In the genomic region with DNA sequence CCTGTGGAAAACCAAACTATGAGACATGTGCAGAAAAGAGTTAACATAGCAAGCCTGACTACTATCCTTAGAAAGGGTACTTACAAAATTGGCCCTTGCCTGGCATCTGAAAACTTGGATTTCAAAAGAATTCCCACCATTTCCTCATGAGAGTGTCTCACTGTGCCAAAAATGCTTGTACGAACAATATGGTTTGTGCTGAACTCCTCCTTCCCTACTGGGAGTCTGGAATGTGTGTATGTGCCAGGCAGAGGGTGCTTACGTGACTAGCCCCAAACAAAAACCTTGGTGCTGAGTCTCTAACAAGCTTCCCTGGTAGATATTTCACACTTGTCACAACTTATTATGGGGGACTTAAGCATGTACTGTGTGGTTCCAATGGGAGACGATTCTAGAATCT, we compare ENCODE assay signal across 2 cellular contexts.
TF ChIP-seq lines count a peak whose summit lies in the region.

No MANE protein-coding gene starts in this region.

TF ChIP-seq in Ishikawa, 13 proteins besides CTCF, POLR2A, EP300 and RAD21 (continued from another document):
- TF ChIP-seq, protein P1, sequence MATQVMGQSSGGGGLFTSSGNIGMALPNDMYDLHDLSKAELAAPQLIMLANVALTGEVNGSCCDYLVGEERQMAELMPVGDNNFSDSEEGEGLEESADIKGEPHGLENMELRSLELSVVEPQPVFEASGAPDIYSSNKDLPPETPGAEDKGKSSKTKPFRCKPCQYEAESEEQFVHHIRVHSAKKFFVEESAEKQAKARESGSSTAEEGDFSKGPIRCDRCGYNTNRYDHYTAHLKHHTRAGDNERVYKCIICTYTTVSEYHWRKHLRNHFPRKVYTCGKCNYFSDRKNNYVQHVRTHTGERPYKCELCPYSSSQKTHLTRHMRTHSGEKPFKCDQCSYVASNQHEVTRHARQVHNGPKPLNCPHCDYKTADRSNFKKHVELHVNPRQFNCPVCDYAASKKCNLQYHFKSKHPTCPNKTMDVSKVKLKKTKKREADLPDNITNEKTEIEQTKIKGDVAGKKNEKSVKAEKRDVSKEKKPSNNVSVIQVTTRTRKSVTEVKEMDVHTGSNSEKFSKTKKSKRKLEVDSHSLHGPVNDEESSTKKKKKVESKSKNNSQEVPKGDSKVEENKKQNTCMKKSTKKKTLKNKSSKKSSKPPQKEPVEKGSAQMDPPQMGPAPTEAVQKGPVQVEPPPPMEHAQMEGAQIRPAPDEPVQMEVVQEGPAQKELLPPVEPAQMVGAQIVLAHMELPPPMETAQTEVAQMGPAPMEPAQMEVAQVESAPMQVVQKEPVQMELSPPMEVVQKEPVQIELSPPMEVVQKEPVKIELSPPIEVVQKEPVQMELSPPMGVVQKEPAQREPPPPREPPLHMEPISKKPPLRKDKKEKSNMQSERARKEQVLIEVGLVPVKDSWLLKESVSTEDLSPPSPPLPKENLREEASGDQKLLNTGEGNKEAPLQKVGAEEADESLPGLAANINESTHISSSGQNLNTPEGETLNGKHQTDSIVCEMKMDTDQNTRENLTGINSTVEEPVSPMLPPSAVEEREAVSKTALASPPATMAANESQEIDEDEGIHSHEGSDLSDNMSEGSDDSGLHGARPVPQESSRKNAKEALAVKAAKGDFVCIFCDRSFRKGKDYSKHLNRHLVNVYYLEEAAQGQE (IDR thresholded peaks at IDR 0.05; ENCODE audit: low read depth): no peak
- TF ChIP-seq, protein P2, sequence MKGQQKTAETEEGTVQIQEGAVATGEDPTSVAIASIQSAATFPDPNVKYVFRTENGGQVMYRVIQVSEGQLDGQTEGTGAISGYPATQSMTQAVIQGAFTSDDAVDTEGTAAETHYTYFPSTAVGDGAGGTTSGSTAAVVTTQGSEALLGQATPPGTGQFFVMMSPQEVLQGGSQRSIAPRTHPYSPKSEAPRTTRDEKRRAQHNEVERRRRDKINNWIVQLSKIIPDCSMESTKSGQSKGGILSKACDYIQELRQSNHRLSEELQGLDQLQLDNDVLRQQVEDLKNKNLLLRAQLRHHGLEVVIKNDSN (IDR thresholded peaks at IDR 0.05): no peak
- no peak for TF ChIP-seq CEBPB (IDR thresholded peaks at IDR 0.05)

TF ChIP-seq in H1, 55 proteins besides CTCF, POLR2A, EP300 and RAD21 (continued from another document):
- TF ChIP-seq, protein P3, sequence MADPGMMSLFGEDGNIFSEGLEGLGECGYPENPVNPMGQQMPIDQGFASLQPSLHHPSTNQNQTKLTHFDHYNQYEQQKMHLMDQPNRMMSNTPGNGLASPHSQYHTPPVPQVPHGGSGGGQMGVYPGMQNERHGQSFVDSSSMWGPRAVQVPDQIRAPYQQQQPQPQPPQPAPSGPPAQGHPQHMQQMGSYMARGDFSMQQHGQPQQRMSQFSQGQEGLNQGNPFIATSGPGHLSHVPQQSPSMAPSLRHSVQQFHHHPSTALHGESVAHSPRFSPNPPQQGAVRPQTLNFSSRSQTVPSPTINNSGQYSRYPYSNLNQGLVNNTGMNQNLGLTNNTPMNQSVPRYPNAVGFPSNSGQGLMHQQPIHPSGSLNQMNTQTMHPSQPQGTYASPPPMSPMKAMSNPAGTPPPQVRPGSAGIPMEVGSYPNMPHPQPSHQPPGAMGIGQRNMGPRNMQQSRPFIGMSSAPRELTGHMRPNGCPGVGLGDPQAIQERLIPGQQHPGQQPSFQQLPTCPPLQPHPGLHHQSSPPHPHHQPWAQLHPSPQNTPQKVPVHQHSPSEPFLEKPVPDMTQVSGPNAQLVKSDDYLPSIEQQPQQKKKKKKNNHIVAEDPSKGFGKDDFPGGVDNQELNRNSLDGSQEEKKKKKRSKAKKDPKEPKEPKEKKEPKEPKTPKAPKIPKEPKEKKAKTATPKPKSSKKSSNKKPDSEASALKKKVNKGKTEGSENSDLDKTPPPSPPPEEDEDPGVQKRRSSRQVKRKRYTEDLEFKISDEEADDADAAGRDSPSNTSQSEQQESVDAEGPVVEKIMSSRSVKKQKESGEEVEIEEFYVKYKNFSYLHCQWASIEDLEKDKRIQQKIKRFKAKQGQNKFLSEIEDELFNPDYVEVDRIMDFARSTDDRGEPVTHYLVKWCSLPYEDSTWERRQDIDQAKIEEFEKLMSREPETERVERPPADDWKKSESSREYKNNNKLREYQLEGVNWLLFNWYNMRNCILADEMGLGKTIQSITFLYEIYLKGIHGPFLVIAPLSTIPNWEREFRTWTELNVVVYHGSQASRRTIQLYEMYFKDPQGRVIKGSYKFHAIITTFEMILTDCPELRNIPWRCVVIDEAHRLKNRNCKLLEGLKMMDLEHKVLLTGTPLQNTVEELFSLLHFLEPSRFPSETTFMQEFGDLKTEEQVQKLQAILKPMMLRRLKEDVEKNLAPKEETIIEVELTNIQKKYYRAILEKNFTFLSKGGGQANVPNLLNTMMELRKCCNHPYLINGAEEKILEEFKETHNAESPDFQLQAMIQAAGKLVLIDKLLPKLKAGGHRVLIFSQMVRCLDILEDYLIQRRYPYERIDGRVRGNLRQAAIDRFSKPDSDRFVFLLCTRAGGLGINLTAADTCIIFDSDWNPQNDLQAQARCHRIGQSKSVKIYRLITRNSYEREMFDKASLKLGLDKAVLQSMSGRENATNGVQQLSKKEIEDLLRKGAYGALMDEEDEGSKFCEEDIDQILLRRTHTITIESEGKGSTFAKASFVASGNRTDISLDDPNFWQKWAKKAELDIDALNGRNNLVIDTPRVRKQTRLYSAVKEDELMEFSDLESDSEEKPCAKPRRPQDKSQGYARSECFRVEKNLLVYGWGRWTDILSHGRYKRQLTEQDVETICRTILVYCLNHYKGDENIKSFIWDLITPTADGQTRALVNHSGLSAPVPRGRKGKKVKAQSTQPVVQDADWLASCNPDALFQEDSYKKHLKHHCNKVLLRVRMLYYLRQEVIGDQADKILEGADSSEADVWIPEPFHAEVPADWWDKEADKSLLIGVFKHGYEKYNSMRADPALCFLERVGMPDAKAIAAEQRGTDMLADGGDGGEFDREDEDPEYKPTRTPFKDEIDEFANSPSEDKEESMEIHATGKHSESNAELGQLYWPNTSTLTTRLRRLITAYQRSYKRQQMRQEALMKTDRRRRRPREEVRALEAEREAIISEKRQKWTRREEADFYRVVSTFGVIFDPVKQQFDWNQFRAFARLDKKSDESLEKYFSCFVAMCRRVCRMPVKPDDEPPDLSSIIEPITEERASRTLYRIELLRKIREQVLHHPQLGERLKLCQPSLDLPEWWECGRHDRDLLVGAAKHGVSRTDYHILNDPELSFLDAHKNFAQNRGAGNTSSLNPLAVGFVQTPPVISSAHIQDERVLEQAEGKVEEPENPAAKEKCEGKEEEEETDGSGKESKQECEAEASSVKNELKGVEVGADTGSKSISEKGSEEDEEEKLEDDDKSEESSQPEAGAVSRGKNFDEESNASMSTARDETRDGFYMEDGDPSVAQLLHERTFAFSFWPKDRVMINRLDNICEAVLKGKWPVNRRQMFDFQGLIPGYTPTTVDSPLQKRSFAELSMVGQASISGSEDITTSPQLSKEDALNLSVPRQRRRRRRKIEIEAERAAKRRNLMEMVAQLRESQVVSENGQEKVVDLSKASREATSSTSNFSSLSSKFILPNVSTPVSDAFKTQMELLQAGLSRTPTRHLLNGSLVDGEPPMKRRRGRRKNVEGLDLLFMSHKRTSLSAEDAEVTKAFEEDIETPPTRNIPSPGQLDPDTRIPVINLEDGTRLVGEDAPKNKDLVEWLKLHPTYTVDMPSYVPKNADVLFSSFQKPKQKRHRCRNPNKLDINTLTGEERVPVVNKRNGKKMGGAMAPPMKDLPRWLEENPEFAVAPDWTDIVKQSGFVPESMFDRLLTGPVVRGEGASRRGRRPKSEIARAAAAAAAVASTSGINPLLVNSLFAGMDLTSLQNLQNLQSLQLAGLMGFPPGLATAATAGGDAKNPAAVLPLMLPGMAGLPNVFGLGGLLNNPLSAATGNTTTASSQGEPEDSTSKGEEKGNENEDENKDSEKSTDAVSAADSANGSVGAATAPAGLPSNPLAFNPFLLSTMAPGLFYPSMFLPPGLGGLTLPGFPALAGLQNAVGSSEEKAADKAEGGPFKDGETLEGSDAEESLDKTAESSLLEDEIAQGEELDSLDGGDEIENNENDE (IDR thresholded peaks at IDR 0.05; ENCODE audit: insufficient replicate concordance, low read length): no peak
- TF ChIP-seq EGR1 (IDR thresholded peaks at IDR 0.05; ENCODE audit: borderline replicate concordance, low read depth, low read length): no peak
- no peak for TF ChIP-seq SIRT6 (IDR thresholded peaks at IDR 0.05; ENCODE audit: low read length)
- TF ChIP-seq JUN (IDR thresholded peaks at IDR 0.05; ENCODE audit: low read depth, low read length): no peak
- no peak for TF ChIP-seq CTBP2 (IDR thresholded peaks at IDR 0.05; ENCODE audit: borderline replicate concordance, insufficient read depth, insufficient read length, low read length)
- TF ChIP-seq SUZ12 (IDR thresholded peaks at IDR 0.05; ENCODE audit: low read length): no peak
- TF ChIP-seq, protein P4, sequence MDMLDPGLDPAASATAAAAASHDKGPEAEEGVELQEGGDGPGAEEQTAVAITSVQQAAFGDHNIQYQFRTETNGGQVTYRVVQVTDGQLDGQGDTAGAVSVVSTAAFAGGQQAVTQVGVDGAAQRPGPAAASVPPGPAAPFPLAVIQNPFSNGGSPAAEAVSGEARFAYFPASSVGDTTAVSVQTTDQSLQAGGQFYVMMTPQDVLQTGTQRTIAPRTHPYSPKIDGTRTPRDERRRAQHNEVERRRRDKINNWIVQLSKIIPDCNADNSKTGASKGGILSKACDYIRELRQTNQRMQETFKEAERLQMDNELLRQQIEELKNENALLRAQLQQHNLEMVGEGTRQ (IDR thresholded peaks at IDR 0.05; ENCODE audit: low read length): no peak
- no peak for TF ChIP-seq CBX8 (IDR thresholded peaks at IDR 0.05; ENCODE audit: borderline replicate concordance, low read depth, low read length)
- TF ChIP-seq FOSL1 (IDR thresholded peaks at IDR 0.05; ENCODE audit: insufficient read depth, low read depth, low read length): no peak
- no peak for TF ChIP-seq CBX5 (IDR thresholded peaks at IDR 0.05; ENCODE audit: low read depth, low read length)
- TF ChIP-seq BRCA1 (IDR thresholded peaks at IDR 0.05; ENCODE audit: low read depth, low read length): no peak
- no peak for TF ChIP-seq MAFK (IDR thresholded peaks at IDR 0.05; ENCODE audit: low read depth, low read length)
- no peak for TF ChIP-seq CHD2 (IDR thresholded peaks at IDR 0.05; ENCODE audit: low read length)
- no peak for TF ChIP-seq SRF (IDR thresholded peaks at IDR 0.05; ENCODE audit: low read depth, low read length)
- TF ChIP-seq TCF12 (IDR thresholded peaks at IDR 0.05; ENCODE audit: low read depth, low read length): no peak
